Comparison of ENCODE assay signal across 8 cellular contexts in the genomic region with DNA sequence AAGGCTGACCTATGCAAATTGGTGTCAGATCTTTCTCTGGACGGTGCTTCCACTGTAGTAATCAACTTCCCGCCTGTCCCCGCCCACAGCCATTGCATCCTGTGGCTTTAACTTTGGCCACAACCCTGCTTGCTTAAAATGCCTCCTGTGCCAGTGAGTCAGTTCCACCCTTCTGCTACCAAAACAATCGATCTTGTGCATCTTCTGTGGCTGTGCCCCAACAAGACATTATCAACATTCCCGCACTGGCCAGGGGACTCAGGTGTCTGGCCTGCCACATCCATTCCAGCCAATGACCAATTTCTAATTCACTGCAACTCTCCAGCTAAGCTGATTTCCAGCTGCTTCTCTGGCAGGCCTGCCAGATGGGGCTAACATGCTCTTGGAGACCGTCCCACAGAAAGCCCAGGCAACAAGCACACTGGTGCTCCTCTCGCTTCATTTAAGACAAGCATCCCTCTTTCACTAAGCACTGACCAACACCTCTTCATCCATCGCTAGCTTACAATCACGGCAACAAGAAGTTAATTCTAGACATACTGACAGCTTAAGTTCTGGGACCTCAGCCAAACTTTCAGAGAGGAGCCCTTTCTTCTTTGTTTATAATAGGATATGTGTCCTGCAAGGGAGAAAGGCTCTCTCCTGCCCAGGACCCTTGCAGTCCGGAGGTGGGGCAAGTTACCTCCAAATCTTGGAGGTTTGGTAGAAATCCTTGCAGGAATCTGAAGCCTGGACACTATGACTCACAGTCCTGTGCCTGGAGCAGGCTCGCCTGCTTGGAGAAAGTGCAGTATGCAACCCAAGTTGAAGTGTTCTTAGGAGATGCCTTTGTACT. TPM values are rescaled to one million over a fixed set of nuclear protein-coding genes. Genes with fewer than 3 reads are reported as not detected.
A peak's percentile ranks its signal among the peaks of the same experiment; 100 is the strongest.
DNase-seq lines count a peak whose midpoint lies in the region; ATAC-seq and TF ChIP-seq lines count a peak whose summit lies in the region.

No MANE protein-coding gene starts in this region.

- H3K4me1 ChIP-seq in upper lobe of left lung, result peaks cover 15 to 29% (median 22%) of the 10 kb centered on the region in 4 donors

- no peak overlapping the region for H3K27ac Mint-ChIP-seq in type B pancreatic cell

- no peaks in the 10 kb centered on the region for H3K36me3 Mint-ChIP-seq in type B pancreatic cell

- 31 to 32% methylated on average over 8 to 11 of the region's 11 CpGs for WGBS in upper lobe of left lung, 2 donors

- peaks cover 32% of the 10 kb centered on the region for H3K27me3 Mint-ChIP-seq in type B pancreatic cell

- no peaks in the 10 kb centered on the region for H3K36me3 ChIP-seq in MG63
- no peaks in the 10 kb centered on the region for H3K36me3 ChIP-seq in upper lobe of left lung

- no peaks in the 10 kb centered on the region for H3K27me3 ChIP-seq in MG63
- H3K27me3 ChIP-seq in upper lobe of left lung, result no peaks in the 10 kb centered on the region

- DNase-seq in AML-193 (lab: John Stamatoyannopoulos, UW) (peak; percentile 42 to 61), MG63 (peak; percentile 87), astrocyte of the hippocampus (ENCODE audit: low read depth, low spot score) (peak; percentile 87), left kidney (ENCODE audit: low read depth, low spot score) (peak; percentile 67), upper lobe of left lung (peak in 1 of 2 donors; percentile 76), type B pancreatic cell (ENCODE audit: extremely low spot score, unreplicated experiment) (no peak)

- no peak overlapping the region for H3K4me3 Mint-ChIP-seq in type B pancreatic cell

- H3K9me3 ChIP-seq in MG63 (no peaks in the 10 kb centered on the region), upper lobe of left lung (no peaks in the 10 kb centered on the region)

- TF ChIP-seq EP300 in upper lobe of left lung (IDR thresholded peaks at IDR 0.05), result no peak

- ATAC-seq in upper lobe of left lung (ENCODE audit: low FRiP score in 2 of 2) (peak; percentile 38 to 58), GM21737 (IDR thresholded peaks at IDR 0.05; ENCODE audit: unreplicated experiment) (no peak), GM19395 (IDR thresholded peaks at IDR 0.05; ENCODE audit: unreplicated experiment) (no peak)

- H3K4me1 Mint-ChIP-seq in type B pancreatic cell (ENCODE audit: unreplicated experiment), result peaks cover 30% of the 10 kb centered on the region

- H3K4me3 ChIP-seq in MG63 (no peak overlapping the region), upper lobe of left lung (no peak overlapping the region)

- TF ChIP-seq POLR2A in upper lobe of left lung (IDR thresholded peaks at IDR 0.05), result no peak

- H3K27ac ChIP-seq in upper lobe of left lung, result peak overlapping the region in 2 of 4 donors; percentile 26 to 50

- no peak for TF ChIP-seq CTCF in upper lobe of left lung (IDR thresholded peaks at IDR 0.05)
- no peak for TF ChIP-seq CTCF in type B pancreatic cell (conservative IDR thresholded peaks at IDR 0.05)

- no peaks in the 10 kb centered on the region for H3K9me3 Mint-ChIP-seq in type B pancreatic cell

RNA-seq across cellular contexts. Expression of gene CA12, which starts 6.7 kb away (rescaled TPM):
- 4.7 and 4.8 TPM in 2 replicates for total RNA-seq in MG63 (2014; rRNA removed; shearing (Covaris generic); ENCODE audit: low replicate concordance)
- 10 to 100 TPM in 1 of 6 donors, 1 to 10 TPM in 5; 2.2 to 14.6 (median 6.4) TPM for total RNA-seq in upper lobe of left lung
- total RNA-seq in type B pancreatic cell (ENCODE audit: low replicate concordance), result 4.7 and 5.5 TPM in 2 replicates

Comparison
In these comparisons a context has a peak if more than half of its experiments do, and no peak if none do; other contexts are left out.
1. ATAC-seq: peak in upper lobe of left lung (2 of 2); none in GM21737 (single experiment) and GM19395 (single experiment).